In the genomic region with DNA sequence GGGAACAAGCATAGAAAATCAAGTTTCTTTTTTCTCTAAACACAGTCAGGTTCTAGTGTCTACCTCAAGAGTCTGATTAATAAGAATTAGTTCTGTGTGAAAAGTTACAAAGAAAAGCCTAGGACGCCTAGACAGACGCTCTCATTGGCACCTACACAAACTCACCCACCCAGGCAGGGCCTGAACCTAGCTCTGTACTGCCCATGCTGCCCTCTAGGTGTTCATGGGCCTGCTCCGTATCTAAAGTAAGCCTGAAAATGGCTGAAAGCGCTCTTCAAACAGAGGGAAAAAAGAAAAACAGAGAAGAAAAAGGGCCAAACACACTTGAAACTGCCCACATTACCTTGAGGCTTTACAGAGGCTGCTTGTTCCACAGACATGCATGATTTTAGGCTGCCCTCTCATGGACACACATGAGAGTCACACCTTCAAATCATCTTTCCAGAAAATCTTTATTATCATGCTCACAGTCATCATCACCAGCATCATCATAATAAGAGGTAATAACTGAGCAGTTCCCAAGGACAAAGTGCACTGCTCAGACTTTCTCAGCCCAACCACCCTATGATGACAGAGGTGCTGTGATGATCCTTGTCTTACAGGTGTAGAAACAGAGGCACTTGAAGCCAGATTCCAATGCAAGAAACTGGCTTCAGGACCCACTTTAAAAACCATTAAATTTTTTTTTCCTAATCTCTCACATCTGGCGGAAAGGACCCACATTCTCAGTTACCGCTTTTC, we compare ENCODE assay signal across 8 cellular contexts. TPM values are rescaled to one million over a fixed set of nuclear protein-coding genes. Genes with fewer than 3 reads are reported as not detected.
DNase-seq lines count a peak whose midpoint lies in the region; ATAC-seq and TF ChIP-seq lines count a peak whose summit lies in the region.

No MANE protein-coding gene starts in this region.

- POLR2A ChIA-PET in naive thymus-derived CD4-positive, alpha-beta T cell (lab: Charles Lee) = no interaction called here

- H3K4me1 ChIP-seq in naive thymus-derived CD4-positive, alpha-beta T cell (ENCODE audit: control insufficient read depth in 2 of 2, insufficient read depth in 2 of 2, low read length in 2 of 2) = no peaks in the 10 kb centered on the region

- no peaks in the 10 kb centered on the region for H3K27me3 Mint-ChIP-seq in naive thymus-derived CD4-positive, alpha-beta T cell

- ATAC-seq in GM18517 (IDR thresholded peaks at IDR 0.05; ENCODE audit: unreplicated experiment) (peak; percentile 72), GM18520 (IDR thresholded peaks at IDR 0.05; ENCODE audit: unreplicated experiment) (no peak), HG03469 (IDR thresholded peaks at IDR 0.05; ENCODE audit: unreplicated experiment) (no peak)
- ATAC-seq in naive thymus-derived CD4-positive, alpha-beta T cell = peak; percentile 69

- H3K4me3 Mint-ChIP-seq in naive thymus-derived CD4-positive, alpha-beta T cell = no peak overlapping the region

- H3K27ac ChIP-seq in HL-60 (replicated peaks) (no peak overlapping the region), dorsolateral prefrontal cortex (peak overlapping the region in 1 of 59 donors; percentile 3)
- no peak overlapping the region for H3K27ac ChIP-seq in naive thymus-derived CD4-positive, alpha-beta T cell (ENCODE audit: low read depth, low read length)

- peaks cover 0 to 3% (median 0%) of the 10 kb centered on the region in 7 donors for H3K4me1 Mint-ChIP-seq in naive thymus-derived CD4-positive, alpha-beta T cell

- no peaks in the 10 kb centered on the region for H3K9me3 Mint-ChIP-seq in naive thymus-derived CD4-positive, alpha-beta T cell

- H3K27me3 ChIP-seq in HL-60 (ENCODE audit: insufficient read depth, poor library complexity, severe bottlenecking) (no peaks in the 10 kb centered on the region), dorsolateral prefrontal cortex (peaks cover 0 to 79% (median 16%) of the 10 kb centered on the region in 45 donors)
- H3K27me3 ChIP-seq in naive thymus-derived CD4-positive, alpha-beta T cell (ENCODE audit: control insufficient read depth in 2 of 2, insufficient read depth in 2 of 2, low read length in 2 of 2) = no peaks in the 10 kb centered on the region

- H3K36me3 ChIP-seq in naive thymus-derived CD4-positive, alpha-beta T cell (ENCODE audit: control insufficient read depth in 2 of 3, insufficient read depth in 3 of 3, low read length in 3 of 3) = no peaks in the 10 kb centered on the region

- no peaks in the 10 kb centered on the region for H3K36me3 Mint-ChIP-seq in naive thymus-derived CD4-positive, alpha-beta T cell

- no peak overlapping the region for H3K4me3 ChIP-seq in HL-60 (replicated peaks; ENCODE audit: insufficient read depth, low read length)
- H3K4me3 ChIP-seq in dorsolateral prefrontal cortex = no peak overlapping the region
- no peak overlapping the region for H3K4me3 ChIP-seq in naive thymus-derived CD4-positive, alpha-beta T cell (ENCODE audit: low read length)

- peak; percentile 42 for DNase-seq in COR-L47 (lab: John Stamatoyannopoulos, UW)
- peak in 1 of 2 experiments; percentile 43 for DNase-seq in HL-60 (ENCODE audit: low read depth in 1 of 2, low spot score in 1 of 2)
- DNase-seq in RKO (ENCODE audit: low spot score) = peak; percentile 76
- DNase-seq in dorsolateral prefrontal cortex = peak in 1 of 10 donors; percentile 5
- DNase-seq in naive thymus-derived CD4-positive, alpha-beta T cell = peak in 6 of 9 donors; percentile 8 to 40 (median 28)

- intact Hi-C loops in dorsolateral prefrontal cortex (cut with DNase I) = loop anchor here in 1 of 2 donors (10.0 kb wide), 1 partner anchor 162 kb away; no protein-coding TSS in a partner anchor
- intact Hi-C loops in naive thymus-derived CD4-positive, alpha-beta T cell (cut with micrococcal nuclease) = loop anchor here (1.0 to 10.0 kb wide), 5 partner anchors 162 to 695 kb away; no protein-coding TSS in a partner anchor

- TF ChIP-seq CTCF in HL-60 (IDR thresholded peaks at IDR 0.05; ENCODE audit: insufficient read depth, low read length) (peak; percentile 20), dorsolateral prefrontal cortex (IDR thresholded peaks at IDR 0.05 in 54 of 56, conservative IDR thresholded peaks at IDR 0.05 in 2 of 56; ENCODE audit: low read depth in 1 of 56, partially characterized antibody in 56 of 56) (peak in 46 of 56 donors; percentile 17 to 63 (median 41))

- no peaks in the 10 kb centered on the region for H3K9me3 ChIP-seq in naive thymus-derived CD4-positive, alpha-beta T cell (ENCODE audit: control insufficient read depth in 2 of 3, low read length in 3 of 3)

- H3K27ac Mint-ChIP-seq in naive thymus-derived CD4-positive, alpha-beta T cell = peak overlapping the region in 1 of 9 donors; percentile 62

- CTCF ChIA-PET in naive thymus-derived CD4-positive, alpha-beta T cell (lab: Charles Lee) = interaction anchor here (0.7 to 2.8 kb wide), 4 partner anchors 162 to 695 kb away, joined by 3 to 20 read pairs (median 4); no protein-coding TSS in a partner anchor

RNA-seq across cellular contexts. Expression of a gene that starts 49.6 kb away (rescaled TPM):
- total RNA-seq in dorsolateral prefrontal cortex = 10 to 100 TPM; 15.7 to 85.7 (median 57.2) TPM
- total RNA-seq in naive thymus-derived CD4-positive, alpha-beta T cell = under 1 TPM in 4 of 5 experiments, not detected in 1; 0.13 to 0.22 (median 0.16) TPM
- polyA plus RNA-seq in naive thymus-derived CD4-positive, alpha-beta T cell = under 1 TPM in 1 of 2 donors, not detected in 1; 0.14 TPM

Comparison
In these comparisons a context has a peak if more than half of its experiments do, and no peak if none do; other contexts are left out.
1. ATAC-seq: peak in GM18517 (single experiment) and naive thymus-derived CD4-positive, alpha-beta T cell (single experiment); none in GM18520 (single experiment) and HG03469 (single experiment).
2. RNA of a gene that starts 49.6 kb away (total RNA-seq): 15.7 to 85.7 TPM in dorsolateral prefrontal cortex; 0.13 to 0.22 TPM in naive thymus-derived CD4-positive, alpha-beta T cell; every median in the first group is over 10 times any median in the second.